ENCODE assay signal across 16 cellular contexts in genomic region chr22:45157907-45158306, GRCh38. TPM values are rescaled to one million over a fixed set of nuclear protein-coding genes. Genes with fewer than 3 reads are reported as not detected.
DNase-seq lines count a peak whose midpoint lies in the region; ATAC-seq and TF ChIP-seq lines count a peak whose summit lies in the region.
"Had no signal": no experiment of that assay in that cellular context is flagged by ENCODE, and none has a peak within 500 bp of the region (broad histone marks: within the 10 kb centered on the region; RNA-seq: fewer than 3 reads in every experiment).

No MANE protein-coding gene starts in this region.

- no peak for TF ChIP-seq EP300 in transverse colon (IDR thresholded peaks at IDR 0.05; ENCODE audit: low read depth)

- CTCF ChIA-PET in CD4-positive, alpha-beta memory T cell (lab: Charles Lee; ENCODE audit: partially characterized antibody): no interaction called here

- DNase-seq in ELF-1 (ENCODE audit: low read depth, low spot score) (peak; percentile 30), adrenal gland (peak in 1 of 7 donors; percentile 24), osteoblast (ENCODE audit: insufficient read length, low spot score, missing footprints) (no peak), transverse colon (no peak), Right ventricle myocardium inferior (ENCODE audit: missing footprints) (no peak), thyroid gland (no peak)
- no peak for DNase-seq in CD4-positive, alpha-beta memory T cell
- no peak for DNase-seq in activated CD4-positive, alpha-beta T cell treated with anti-CD3 and anti-CD28 coated beads, Interleukin-2, amount 50 U/mL, for 48 hours
- DNase-seq: H7, Karpas-422, NCI-H1105 treated with DMSO at 0.1 percent for 48 hours, NCI-H187, NCI-H774, Right ventricle myocardium superior had no signal

- H3K9me3 ChIP-seq in adrenal gland (replicated peaks in 1 of 3) (no peaks in the 10 kb centered on the region), osteoblast (ENCODE audit: low read depth, low read length) (no peaks in the 10 kb centered on the region), transverse colon (no peaks in the 10 kb centered on the region), thyroid gland (no peaks in the 10 kb centered on the region)
- no peaks in the 10 kb centered on the region for H3K9me3 ChIP-seq in CD4-positive, alpha-beta memory T cell (ENCODE audit: control insufficient read depth in 1 of 2, low read length in 2 of 2)

- H4K20me1 ChIP-seq in osteoblast (ENCODE audit: insufficient read depth, low read length): peaks cover 7% of the 10 kb centered on the region

- POLR2A ChIA-PET in CD4-positive, alpha-beta memory T cell (lab: Charles Lee; ENCODE audit: partially characterized antibody): no interaction called here

- intact Hi-C loops in adrenal gland (cut with DNase I) (no loop called here), transverse colon (cut with DNase I; ENCODE audit: low total_unique reads) (no loop called here), Right ventricle myocardium inferior (cut with DNase I) (no loop called here), thyroid gland (cut with DNase I) (no loop called here)
- intact Hi-C loops in CD4-positive, alpha-beta memory T cell (cut with micrococcal nuclease): no loop called here

- H2AFZ ChIP-seq in osteoblast (ENCODE audit: low read length): no peak overlapping the region

- H3K4me3 ChIP-seq in adrenal gland (peak overlapping the region in 1 of 4 donors; percentile 27), osteoblast (ENCODE audit: insufficient read depth, low read length) (no peak overlapping the region), transverse colon (no peak overlapping the region), thyroid gland (replicated peaks in 1 of 3) (no peak overlapping the region)
- H3K4me3 ChIP-seq in CD4-positive, alpha-beta memory T cell (ENCODE audit: low read length in 2 of 2): no peak overlapping the region

- 56 to 75% (median 60%) methylated on average over 3 of the region's 3 CpGs for WGBS in adrenal gland, 4 donors
- WGBS in transverse colon (ENCODE audit: low coverage in 1 of 2), 2 donors: 92% methylated on average over 3 of the region's 3 CpGs; no CpG with 5 or more reads in 1 of the 2 donors
- WGBS in thyroid gland, 2 donors: 91 to 96% methylated on average over 3 of the region's 3 CpGs

- TF ChIP-seq POLR2A in adrenal gland (IDR thresholded peaks at IDR 0.05) (no peak), transverse colon (IDR thresholded peaks at IDR 0.05) (no peak), thyroid gland (IDR thresholded peaks at IDR 0.05) (no peak)

- H3K79me2 ChIP-seq in osteoblast (ENCODE audit: insufficient read depth, low read length): peaks cover 78% of the 10 kb centered on the region

- no peaks in the 10 kb centered on the region for H3K36me3 ChIP-seq in adrenal gland (replicated peaks in 1 of 2)
- peaks cover 24% of the 10 kb centered on the region for H3K36me3 ChIP-seq in osteoblast (ENCODE audit: insufficient read depth, low read length)
- no peaks in the 10 kb centered on the region for H3K36me3 ChIP-seq in transverse colon
- H3K36me3 ChIP-seq in thyroid gland: no peaks in the 10 kb centered on the region
- peaks cover 12% of the 10 kb centered on the region for H3K36me3 ChIP-seq in CD4-positive, alpha-beta memory T cell (ENCODE audit: insufficient read depth, low read length)

- no peaks in the 10 kb centered on the region for H3K27me3 Mint-ChIP-seq in CD4-positive, alpha-beta memory T cell
- H3K27me3 Mint-ChIP-seq: B cell had no signal

- peaks cover 33 to 50% of the 10 kb centered on the region in 2 donors for H3K4me1 ChIP-seq in adrenal gland (replicated peaks in 1 of 2)
- H3K4me1 ChIP-seq in osteoblast (ENCODE audit: insufficient read depth, low read length): peaks cover 37% of the 10 kb centered on the region
- peaks cover 5 to 45% (median 37%) of the 10 kb centered on the region in 4 donors for H3K4me1 ChIP-seq in transverse colon
- peaks cover 3 to 29% of the 10 kb centered on the region in 2 donors for H3K4me1 ChIP-seq in thyroid gland
- H3K4me1 ChIP-seq in CD4-positive, alpha-beta memory T cell (ENCODE audit: insufficient read depth, low read length): peaks cover 35% of the 10 kb centered on the region

- H3K27me3 ChIP-seq in adrenal gland (no peaks in the 10 kb centered on the region), osteoblast (ENCODE audit: insufficient read depth, low read length) (no peaks in the 10 kb centered on the region), transverse colon (no peaks in the 10 kb centered on the region), thyroid gland (no peaks in the 10 kb centered on the region)
- H3K27me3 ChIP-seq in CD4-positive, alpha-beta memory T cell (ENCODE audit: insufficient read depth, low read length): no peaks in the 10 kb centered on the region

- H3K4me3 Mint-ChIP-seq in CD4-positive, alpha-beta memory T cell: no peak overlapping the region
- H3K4me3 Mint-ChIP-seq: B cell had no signal

- TF ChIP-seq CTCF in adrenal gland (IDR thresholded peaks at IDR 0.05): no peak
- TF ChIP-seq CTCF in osteoblast (IDR thresholded peaks at IDR 0.05; ENCODE audit: extremely low read depth, low read depth, low read length): no peak
- TF ChIP-seq CTCF in transverse colon (IDR thresholded peaks at IDR 0.05): no peak
- no peak for TF ChIP-seq CTCF in thyroid gland (IDR thresholded peaks at IDR 0.05)

- no peak overlapping the region for H3K27ac Mint-ChIP-seq in CD4-positive, alpha-beta memory T cell
- H3K27ac Mint-ChIP-seq: B cell had no signal

- H3K4me1 Mint-ChIP-seq in CD4-positive, alpha-beta memory T cell: peaks cover 19 to 28% (median 25%) of the 10 kb centered on the region in 4 donors

- peak overlapping the region; percentile 78 to 92 (median 88) for H3K27ac ChIP-seq in adrenal gland
- H3K27ac ChIP-seq in osteoblast (ENCODE audit: low read depth, low read length): peak overlapping the region; percentile 89
- H3K27ac ChIP-seq in transverse colon: peak overlapping the region; percentile 79 to 86 (median 83)
- no peak overlapping the region for H3K27ac ChIP-seq in thyroid gland
- H3K27ac ChIP-seq in CD4-positive, alpha-beta memory T cell (ENCODE audit: low read depth, low read length): no peak overlapping the region

- H3K36me3 Mint-ChIP-seq in CD4-positive, alpha-beta memory T cell: peaks cover 11 to 30% of the 10 kb centered on the region in 2 donors

- no peaks in the 10 kb centered on the region for H3K9me3 Mint-ChIP-seq in CD4-positive, alpha-beta memory T cell

- in situ Hi-C loops in transverse colon (cut with MboI; ENCODE audit: low pct_ligation_motif_present in 1 of 4, low pct_unique_long_range_greater_than_20kb in 1 of 4, low sequenced_read_pairs in 3 of 4): no loop called here

- ATAC-seq in Right ventricle myocardium inferior: no peak
- ATAC-seq: Panc1 had no signal

- H3K4me2 ChIP-seq in osteoblast (ENCODE audit: insufficient read depth, low read length): peak overlapping the region; percentile 67

RNA-seq across cellular contexts. Expression of gene NUP50, which starts 5.8 kb away (rescaled TPM):
- 100 to 1,000 TPM in 2 of 8 donors, 10 to 100 TPM in 6; 48.9 to 126 (median 69.9) TPM for total RNA-seq in adrenal gland
- polyA plus RNA-seq in adrenal gland: 10 to 100 TPM; 14.9 to 45.9 (median 23.1) TPM
- 34.8 and 54.3 TPM in 2 replicates for total RNA-seq in osteoblast
- 100 to 1,000 TPM in 1 of 4 donors, 10 to 100 TPM in 3; 47.0 to 152 (median 73.5) TPM for total RNA-seq in transverse colon
- 15.2 TPM for total RNA-seq in Right ventricle myocardium inferior
- total RNA-seq in thyroid gland: 100 to 1,000 TPM in 2 of 4 donors, 10 to 100 TPM in 2; 53.9 to 128 (median 91.9) TPM
- 100 to 1,000 TPM; 142 to 158 TPM for total RNA-seq in CD4-positive, alpha-beta memory T cell
- polyA plus RNA-seq in CD4-positive, alpha-beta memory T cell: 10 to 100 TPM; 40.1 to 63.3 TPM

Comparison
In these comparisons a context has a peak if more than half of its experiments do, and no peak if none do; other contexts are left out.
1. H3K27ac ChIP-seq: peak in adrenal gland (5 of 5), osteoblast (single experiment) and transverse colon (4 of 4); none in thyroid gland (0 of 3) and CD4-positive, alpha-beta memory T cell (single experiment).